In genomic region chr11:123125169-123125568, GRCh38 we compare ENCODE assay signal across 23 cellular contexts.
DNase-seq lines count a peak whose midpoint lies in the region; ATAC-seq, FAIRE-seq and TF ChIP-seq lines count a peak whose summit lies in the region.
"Had no signal": no experiment of that assay in that cellular context is flagged by ENCODE, and none has a peak within 500 bp of the region (broad histone marks: within the 10 kb centered on the region; RNA-seq: fewer than 3 reads in every experiment).

No MANE protein-coding gene starts in this region.

- peaks cover 3 to 29% of the 10 kb centered on the region in 2 donors for H3K4me1 ChIP-seq in ascending aorta
- H3K4me1 ChIP-seq in lung (ENCODE audit: control insufficient read depth in 2 of 2, insufficient read depth in 2 of 2, low read length in 2 of 2), result no peaks in the 10 kb centered on the region
- peaks cover 17% of the 10 kb centered on the region for H3K4me1 ChIP-seq in upper lobe of right lung
- H3K4me1 ChIP-seq in pancreas, result no peaks in the 10 kb centered on the region
- H3K4me1 ChIP-seq: BE2C had no signal

- H3K36me3 ChIP-seq in ascending aorta, result no peaks in the 10 kb centered on the region
- no peaks in the 10 kb centered on the region for H3K36me3 ChIP-seq in lung (ENCODE audit: control insufficient read depth in 2 of 2, insufficient read depth in 2 of 2, low read length in 2 of 2)
- no peaks in the 10 kb centered on the region for H3K36me3 ChIP-seq in upper lobe of right lung
- H3K36me3 ChIP-seq in pancreas, result no peaks in the 10 kb centered on the region
- H3K36me3 ChIP-seq: BE2C had no signal

- TF ChIP-seq CTCF in HFFc6 (IDR thresholded peaks at IDR 0.05), result no peak
- TF ChIP-seq CTCF in ascending aorta (IDR thresholded peaks at IDR 0.05), result no peak
- no peak for TF ChIP-seq CTCF in lung (IDR thresholded peaks at IDR 0.05; ENCODE audit: control extremely low read depth, extremely low read depth)
- no peak for TF ChIP-seq CTCF in upper lobe of right lung (IDR thresholded peaks at IDR 0.05)
- TF ChIP-seq CTCF in pancreas (IDR thresholded peaks at IDR 0.05), result no peak

- H3K36me3 Mint-ChIP-seq in HFFc6 (ENCODE audit: low read depth), result peaks cover 42% of the 10 kb centered on the region
- H3K36me3 Mint-ChIP-seq: IgD-negative memory B cell had no signal

- H3K9me3 ChIP-seq in ascending aorta (no peaks in the 10 kb centered on the region), lung (ENCODE audit: control insufficient read depth in 2 of 2, insufficient read depth in 1 of 2, low read length in 1 of 2) (no peaks in the 10 kb centered on the region), upper lobe of right lung (no peaks in the 10 kb centered on the region), pancreas (no peaks in the 10 kb centered on the region)
- H3K9me3 ChIP-seq: BE2C had no signal

- intact Hi-C loops in ascending aorta (cut with DNase I), result no loop called here
- intact Hi-C loops in upper lobe of right lung (cut with DNase I), result no loop called here
- intact Hi-C loops in pancreas (cut with DNase I), result no loop called here

- no peak overlapping the region for H3K4me3 ChIP-seq in ascending aorta
- H3K4me3 ChIP-seq in lung, result no peak overlapping the region
- H3K4me3 ChIP-seq in upper lobe of right lung, result no peak overlapping the region
- H3K4me3 ChIP-seq in pancreas, result no peak overlapping the region

- no peak for DNase-seq in HFFc6
- no peak for DNase-seq in ascending aorta (ENCODE audit: low spot score in 2 of 2)
- peak; percentile 59 for DNase-seq in lung (ENCODE audit: low spot score)
- DNase-seq in upper lobe of right lung, result peak; percentile 70
- DNase-seq in NCI-H1694 treated with DMSO at 0.1 percent for 48 hours (lab: John Stamatoyannopoulos, UW), result no peak
- DNase-seq in pancreas, result no peak
- no peak for DNase-seq in cerebellar cortex (ENCODE audit: low spot score)
- DNase-seq: ACHN; BE2C; C1 segment of cervical spinal cord; CD4-positive, CD25-positive, alpha-beta regulatory T cell; CD8-positive, alpha-beta memory T cell; COR-L47; DMS 273 treated with DMSO at 0.1 percent for 48 hours; DMS53; GF-D8; GOT3; H7; KBM-7 had no signal

- H3K27me3 ChIP-seq in ascending aorta (no peaks in the 10 kb centered on the region), lung (ENCODE audit: control insufficient read depth, insufficient read depth) (no peaks in the 10 kb centered on the region), upper lobe of right lung (peaks cover 11% of the 10 kb centered on the region), pancreas (no peaks in the 10 kb centered on the region)
- H3K27me3 ChIP-seq: BE2C had no signal

- peaks cover 66% of the 10 kb centered on the region for H3K4me1 Mint-ChIP-seq in HFFc6 (ENCODE audit: low read depth)
- H3K4me1 Mint-ChIP-seq: CD4-positive, CD25-positive, alpha-beta regulatory T cell; CD8-positive, alpha-beta memory T cell had no signal

- WGBS in lung, 2 donors, result 54 to 58% methylated on average over 3 of the region's 3 CpGs
- WGBS in pancreas, 2 donors, result 62 to 66% methylated on average over 3 of the region's 3 CpGs

- peak overlapping the region; percentile 13; the same call in 1 of the 2 replicates for H3K27ac Mint-ChIP-seq in HFFc6
- H3K27ac Mint-ChIP-seq: CD4-positive, CD25-positive, alpha-beta regulatory T cell; CD8-positive, alpha-beta memory T cell; IgD-negative memory B cell had no signal

- no peaks in the 10 kb centered on the region for H3K9me3 Mint-ChIP-seq in HFFc6
- H3K9me3 Mint-ChIP-seq: CD8-positive, alpha-beta memory T cell; IgD-negative memory B cell had no signal

- H3K27me3 Mint-ChIP-seq in HFFc6 (ENCODE audit: insufficient read depth), result 0 out of 2 replicates have a peak, but pooled peaks cover 1% of the 10 kb centered on the region

- ATAC-seq in lung (ENCODE audit: insufficient read depth, low FRiP score) (peak; percentile 20), upper lobe of right lung (peak; percentile 91), esophagus mucosa (no peak), pancreas (no peak)

- FAIRE-seq in pancreas (lab: Jason Lieb, UNC), result no peak
- FAIRE-seq: A204.1, HTR-8/SVneo had no signal

- H3K4me3 Mint-ChIP-seq in HFFc6, result no peak overlapping the region
- H3K4me3 Mint-ChIP-seq: CD4-positive, CD25-positive, alpha-beta regulatory T cell; CD8-positive, alpha-beta memory T cell; IgD-negative memory B cell had no signal

- H3K27ac ChIP-seq in ascending aorta (peak overlapping the region; percentile 32 to 40), lung (ENCODE audit: low read depth in 1 of 2, low read length in 1 of 2) (peak overlapping the region in 1 of 2 donors; percentile 15), upper lobe of right lung (no peak overlapping the region), pancreas (no peak overlapping the region)

Comparison
In these comparisons a context has a peak if more than half of its experiments do, and no peak if none do; other contexts are left out.
1. DNase-seq: peak in lung (single experiment) and upper lobe of right lung (single experiment); none in HFFc6 (single experiment), ascending aorta (0 of 2), NCI-H1694 treated with DMSO at 0.1 percent for 48 hours (single experiment), pancreas (0 of 6) and cerebellar cortex (single experiment).
2. H3K27ac ChIP-seq: peak in ascending aorta (2 of 2); none in upper lobe of right lung (single experiment) and pancreas (0 of 4).
3. ATAC-seq: peak in lung (single experiment) and upper lobe of right lung (single experiment); none in esophagus mucosa (single experiment) and pancreas (0 of 4).